Comparison of ENCODE assay signal across 24 cellular contexts in genomic region chr7:7249814-7250213, GRCh38.
DNase-seq lines count a peak whose midpoint lies in the region; ATAC-seq and TF ChIP-seq lines count a peak whose summit lies in the region.
"Had no signal": no experiment of that assay in that cellular context is flagged by ENCODE, and none has a peak within 500 bp of the region (broad histone marks: within the 10 kb centered on the region; RNA-seq: fewer than 3 reads in every experiment).

No MANE protein-coding gene starts in this region.

- peaks cover 12% of the 10 kb centered on the region; the same call in 1 of the 2 replicates for H3K36me3 ChIP-seq in SU-DHL-6 (ENCODE audit: low read length)
- H3K36me3 ChIP-seq: Peyer's patch had no signal

- H3K4me3 Mint-ChIP-seq in activated CD8-positive, alpha-beta T cell treated with anti-CD3 and anti-CD28 coated beads, Interleukin-2, amount 10 ng/mL, durations not matched to agents 7 days and 5 days: no peak overlapping the region
- H3K4me3 Mint-ChIP-seq: CD4-positive, CD25-positive, alpha-beta regulatory T cell; H9 had no signal

- H3K9me3 ChIP-seq in SU-DHL-6 (ENCODE audit: insufficient read depth, low read length): no peaks in the 10 kb centered on the region
- H3K9me3 ChIP-seq: BLaER1, Peyer's patch, SK-N-SH had no signal

- H3K9ac ChIP-seq in SU-DHL-6 (ENCODE audit: low read length): no peak overlapping the region
- H3K9ac ChIP-seq: BLaER1, SK-N-SH had no signal

- H3K27ac ChIP-seq in SU-DHL-6 (ENCODE audit: low read depth, low read length): peak overlapping the region; percentile 91
- H3K27ac ChIP-seq: Peyer's patch had no signal

- peak; percentile 21 for DNase-seq in renal cortical epithelial cell (ENCODE audit: low read depth)
- no peak for DNase-seq in activated CD8-positive, alpha-beta memory T cell treated with anti-CD3 and anti-CD28 coated beads, Interleukin-2, amount 50 U/mL, for 4 hours
- DNase-seq in activated CD8-positive, alpha-beta T cell treated with anti-CD3 and anti-CD28 coated beads, Interleukin-2, amount 10 ng/mL, durations not matched to agents 7 days and 5 days: no peak
- DNase-seq: CD4-positive, CD25-positive, alpha-beta regulatory T cell; DMS53; H9; KBM-7; MM.1S; NCI-H1048; NCI-H1417; NCI-H1694; NCI-H2081 treated with DMSO at 0.1 percent for 48 hours; NCI-H2171; NCI-H226; NCI-H510A; NCI-H69; OCI-M1; Peyer's patch; SK-N-SH had no signal

- no peak for TF ChIP-seq CTCF in SU-DHL-6 (IDR thresholded peaks at IDR 0.05; ENCODE audit: insufficient read depth, low read length, poor library complexity, severe bottlenecking)

- POLR2A ChIA-PET in activated CD8-positive, alpha-beta T cell treated with anti-CD3 and anti-CD28 coated beads, Interleukin-2, amount 10 ng/mL, durations not matched to agents 7 days and 5 days (lab: Charles Lee): no interaction called here

- H3K27me3 ChIP-seq in SU-DHL-6 (ENCODE audit: low read length): no peaks in the 10 kb centered on the region
- H3K27me3 ChIP-seq: BLaER1, Peyer's patch had no signal

- H4K20me1 ChIP-seq in SU-DHL-6 (ENCODE audit: low read depth, low read length): no peaks in the 10 kb centered on the region
- H4K20me1 ChIP-seq: BLaER1 had no signal

- H3F3A ChIP-seq in SU-DHL-6 (ENCODE audit: insufficient read depth): peaks cover 41% of the 10 kb centered on the region

- no peak overlapping the region for H3K4me3 ChIP-seq in SU-DHL-6 (ENCODE audit: insufficient read depth, low read length, poor library complexity, severe bottlenecking)
- H3K4me3 ChIP-seq: BLaER1, Peyer's patch had no signal

- CTCF ChIA-PET in activated CD8-positive, alpha-beta T cell treated with anti-CD3 and anti-CD28 coated beads, Interleukin-2, amount 10 ng/mL, durations not matched to agents 7 days and 5 days (lab: Charles Lee): interaction anchor here (0.9 to 1.8 kb wide), 2 partner anchors 10 to 12 kb away, joined by 3 to 5 read pairs; no protein-coding TSS in a partner anchor

- no peaks in the 10 kb centered on the region for H3K9me2 ChIP-seq in SU-DHL-6 (replicated peaks; ENCODE audit: insufficient read depth, low read length)
- H3K9me2 ChIP-seq: SK-N-SH had no signal

- no peak overlapping the region for H3K27ac Mint-ChIP-seq in activated CD8-positive, alpha-beta T cell treated with anti-CD3 and anti-CD28 coated beads, Interleukin-2, amount 10 ng/mL, durations not matched to agents 7 days and 5 days
- H3K27ac Mint-ChIP-seq: CD4-positive, CD25-positive, alpha-beta regulatory T cell had no signal

- peaks cover 8% of the 10 kb centered on the region for H3K4me1 Mint-ChIP-seq in activated CD8-positive, alpha-beta T cell treated with anti-CD3 and anti-CD28 coated beads, Interleukin-2, amount 10 ng/mL, durations not matched to agents 7 days and 5 days (ENCODE audit: low read depth)

- no peaks in the 10 kb centered on the region for H3K9me3 Mint-ChIP-seq in activated CD8-positive, alpha-beta T cell treated with anti-CD3 and anti-CD28 coated beads, Interleukin-2, amount 10 ng/mL, durations not matched to agents 7 days and 5 days (ENCODE audit: insufficient read depth)
- H3K9me3 Mint-ChIP-seq: CD4-positive, CD25-positive, alpha-beta regulatory T cell; H9 had no signal

- peak overlapping the region; percentile 1 for H3K4me2 ChIP-seq in SU-DHL-6 (ENCODE audit: low read depth, low read length, poor library complexity, severe bottlenecking)
- H3K4me2 ChIP-seq: BLaER1, SK-N-SH had no signal

- H3K36me3 Mint-ChIP-seq in activated CD8-positive, alpha-beta T cell treated with anti-CD3 and anti-CD28 coated beads, Interleukin-2, amount 10 ng/mL, durations not matched to agents 7 days and 5 days (ENCODE audit: low read depth): peaks cover 51% of the 10 kb centered on the region

- H3K27me3 Mint-ChIP-seq in activated CD8-positive, alpha-beta T cell treated with anti-CD3 and anti-CD28 coated beads, Interleukin-2, amount 10 ng/mL, durations not matched to agents 7 days and 5 days (ENCODE audit: low read depth): no peaks in the 10 kb centered on the region
- H3K27me3 Mint-ChIP-seq: CD4-positive, CD25-positive, alpha-beta regulatory T cell had no signal

- ATAC-seq in GM18861 (IDR thresholded peaks at IDR 0.05; ENCODE audit: unreplicated experiment) (peak; percentile 32), HG03354 (IDR thresholded peaks at IDR 0.05; ENCODE audit: poor library complexity, severe bottlenecking, unreplicated experiment) (peak; percentile 24), GM21737 (IDR thresholded peaks at IDR 0.05; ENCODE audit: unreplicated experiment) (no peak)
- no peak for ATAC-seq in activated CD8-positive, alpha-beta T cell treated with anti-CD3 and anti-CD28 coated beads, Interleukin-2, amount 10 ng/mL, durations not matched to agents 7 days and 5 days

- no peak overlapping the region for H2AFZ ChIP-seq in SU-DHL-6 (ENCODE audit: low read depth, low read length, severe bottlenecking)

- H3K79me2 ChIP-seq in SU-DHL-6 (ENCODE audit: insufficient read depth, low read length): peaks cover 34% of the 10 kb centered on the region

Comparison
In these comparisons a context has a peak if more than half of its experiments do, and no peak if none do; other contexts are left out.
1. ATAC-seq: peak in GM18861 (single experiment) and HG03354 (single experiment); none in GM21737 (single experiment) and activated CD8-positive, alpha-beta T cell treated with anti-CD3 and anti-CD28 coated beads, Interleukin-2, amount 10 ng/mL, durations not matched to agents 7 days and 5 days (single experiment).